ENCODE assay signal across 15 cellular contexts in genomic region chrX:153642313-153642654, GRCh38. TPM values are rescaled to one million over a fixed set of nuclear protein-coding genes. Genes with fewer than 3 reads are reported as not detected.
A peak's percentile ranks its signal among the peaks of the same experiment; 100 is the strongest.
DNase-seq lines count a peak whose midpoint lies in the region; ATAC-seq and TF ChIP-seq lines count a peak whose summit lies in the region.
"Had no signal": no experiment of that assay in that cellular context is flagged by ENCODE, and none has a peak within 500 bp of the region (broad histone marks: within the 10 kb centered on the region; RNA-seq: fewer than 3 reads in every experiment).

No MANE protein-coding gene starts in this region.

- peaks cover 12% of the 10 kb centered on the region for H3K27me3 ChIP-seq in MG63

- no peaks in the 10 kb centered on the region for H3K9me3 ChIP-seq in MG63

- in situ Hi-C loops in GM13976 (cut with MboI; ENCODE audit: low sequenced_read_pairs, unreplicated experiment), result no loop called here

- no peak for ATAC-seq in HG02571 (IDR thresholded peaks at IDR 0.05; ENCODE audit: unreplicated experiment)
- ATAC-seq: stimulated activated naive CD8-positive, alpha-beta T cell treated with anti-CD3 and anti-CD28 coated beads, Interleukin-15, Interleukin-2, amounts not matched to agents 100 U/mL and 50 U/mL, for 24 hours had no signal

- no peaks in the 10 kb centered on the region for H3K36me3 ChIP-seq in MG63

- no peak overlapping the region for H3K4me3 ChIP-seq in MG63

- TF ChIP-seq CTCF in GM13976 (IDR thresholded peaks at IDR 0.05; ENCODE audit: borderline replicate concordance, control extremely low read depth, extremely low read depth, insufficient read depth, missing control alignments), result no peak

- peak; percentile 13 for DNase-seq in AG20443 (ENCODE audit: low spot score)
- DNase-seq in D341Med (ENCODE audit: low spot score), result peak; percentile 58
- peak; percentile 3 for DNase-seq in NCI-H82 treated with DMSO at 0.1 percent for 48 hours (lab: John Stamatoyannopoulos, UW; ENCODE audit: unreplicated experiment)
- DNase-seq in left kidney (ENCODE audit: low read depth, low spot score), result peak; percentile 72
- DNase-seq in SHP77 (lab: John Stamatoyannopoulos, UW), result no peak
- DNase-seq in GM13976 (ENCODE audit: low spot score), result no peak
- no peak for DNase-seq in MG63
- DNase-seq: activated naive CD8-positive, alpha-beta T cell treated with anti-CD3 and anti-CD28 coated beads, Interleukin-2, amount 10 ng/mL, durations not matched to agents 7 days and 5 days; DMS79; foreskin melanocyte; NCI-H1436 treated with DMSO at 0.1 percent for 48 hours; stimulated activated CD4-positive, alpha-beta T cell treated with anti-CD3 and anti-CD28 coated beads, Interleukin-2, amount 100 ng/mL, for 48 hours; stimulated activated naive CD8-positive, alpha-beta T cell treated with anti-CD3 and anti-CD28 coated beads, Interleukin-15, Interleukin-2, amounts not matched to agents 100 U/mL and 50 U/mL, for 24 hours had no signal

RNA-seq across cellular contexts. Expression of gene DUSP9, which starts 4.7 kb away (rescaled TPM):
- total RNA-seq in MG63 (2014; rRNA removed; shearing (Covaris generic); ENCODE audit: low replicate concordance), result 7.9 and 8.6 TPM in 2 replicates
- total RNA-seq: activated naive CD8-positive, alpha-beta T cell treated with anti-CD3 and anti-CD28 coated beads, Interleukin-2, amount 10 ng/mL, durations not matched to agents 7 days and 5 days; HT-29 had no signal

RNA-seq across cellular contexts. Expression of gene PNCK, which starts 31.3 kb away (rescaled TPM):
- 0.43 TPM in 1 of 2 replicates, not detected in the other for total RNA-seq in MG63 (2014; rRNA removed; shearing (Covaris generic); ENCODE audit: low replicate concordance)

RNA-seq across cellular contexts. Expression of gene CCNQ, which starts 43.3 kb away (rescaled TPM):
- 47.7 and 73.2 TPM in 2 replicates for total RNA-seq in MG63 (2014; rRNA removed; shearing (Covaris generic); ENCODE audit: low replicate concordance)

RNA-seq across cellular contexts. Expression of gene SLC6A8, which starts 45.4 kb away (rescaled TPM):
- 12.8 and 24.8 TPM in 2 replicates for total RNA-seq in MG63 (2014; rRNA removed; shearing (Covaris generic); ENCODE audit: low replicate concordance)

Comparison
In these comparisons a context has a peak if more than half of its experiments do, and no peak if none do; other contexts are left out.
1. DNase-seq: peak in AG20443 (single experiment), D341Med (single experiment), NCI-H82 treated with DMSO at 0.1 percent for 48 hours (single experiment) and left kidney (single experiment); none in SHP77 (0 of 2), GM13976 (single experiment) and MG63 (single experiment).